ENCODE assay signal across 8 cellular contexts in genomic region chr5:96997265-96997859, GRCh38.
DNase-seq lines count a peak whose midpoint lies in the region; ATAC-seq, FAIRE-seq and TF ChIP-seq lines count a peak whose summit lies in the region.

No MANE protein-coding gene starts in this region.

- no peak overlapping the region for H3K4me3 Mint-ChIP-seq in natural killer cell
- H3K4me3 Mint-ChIP-seq in natural killer cell treated with Interleukin-12 subunit alpha and Interleukin-12 subunit beta and Interleukin-15 and Interleukin-18, amount 100 ng/mL, for 72 hours = no peak overlapping the region

- peaks cover 12% of the 10 kb centered on the region for H3K36me3 Mint-ChIP-seq in natural killer cell
- peaks cover 32% of the 10 kb centered on the region for H3K36me3 Mint-ChIP-seq in natural killer cell treated with Interleukin-12 subunit alpha and Interleukin-12 subunit beta and Interleukin-15 and Interleukin-18, amount 100 ng/mL, for 72 hours

- ATAC-seq in natural killer cell (peak; percentile 74 to 92 (median 88)), GM21786 (IDR thresholded peaks at IDR 0.05; ENCODE audit: unreplicated experiment) (peak; percentile 81)
- no peak for ATAC-seq in natural killer cell treated with Interleukin-12 subunit alpha and Interleukin-12 subunit beta and Interleukin-15 and Interleukin-18, amount 100 ng/mL, for 72 hours

- H3K4me3 ChIP-seq in kidney (ENCODE audit: low read length in 2 of 2) = no peak overlapping the region

- H3K4me1 ChIP-seq in kidney (ENCODE audit: control insufficient read depth in 1 of 2, insufficient read depth in 1 of 2, low read depth in 1 of 2, low read length in 2 of 2) = no peaks in the 10 kb centered on the region

- peaks cover 0 to 4% of the 10 kb centered on the region in 2 donors for H3K36me3 ChIP-seq in kidney (ENCODE audit: control insufficient read depth in 1 of 2, insufficient read depth in 2 of 2, low read length in 2 of 2)

- no peaks in the 10 kb centered on the region for H3K9me3 Mint-ChIP-seq in natural killer cell
- no peaks in the 10 kb centered on the region for H3K9me3 Mint-ChIP-seq in natural killer cell treated with Interleukin-12 subunit alpha and Interleukin-12 subunit beta and Interleukin-15 and Interleukin-18, amount 100 ng/mL, for 72 hours

- peak; percentile 54 for TF ChIP-seq CTCF in natural killer cell (IDR thresholded peaks at IDR 0.05)
- TF ChIP-seq CTCF in kidney (IDR thresholded peaks at IDR 0.05; ENCODE audit: borderline replicate concordance, extremely low read depth, insufficient read depth) = peak; percentile 41

- intact Hi-C loops in natural killer cell (cut with micrococcal nuclease) (no loop called here), kidney (cut with DNase I) (no loop called here)

- no peaks in the 10 kb centered on the region for H3K27me3 Mint-ChIP-seq in natural killer cell (ENCODE audit: low read depth in 2 of 2)
- H3K27me3 Mint-ChIP-seq in natural killer cell treated with Interleukin-12 subunit alpha and Interleukin-12 subunit beta and Interleukin-15 and Interleukin-18, amount 100 ng/mL, for 72 hours = no peaks in the 10 kb centered on the region

- peaks cover 27 to 39% of the 10 kb centered on the region in 2 donors for H3K4me1 Mint-ChIP-seq in natural killer cell
- H3K4me1 Mint-ChIP-seq in natural killer cell treated with Interleukin-12 subunit alpha and Interleukin-12 subunit beta and Interleukin-15 and Interleukin-18, amount 100 ng/mL, for 72 hours (ENCODE audit: low read depth in 2 of 2) = peaks cover 38 to 46% of the 10 kb centered on the region in 2 donors

- peak; percentile 6 for FAIRE-seq in kidney (lab: Jason Lieb, UNC)

- DNase-seq in natural killer cell (no peak), NCI-H1694 treated with DMSO at 0.1 percent for 48 hours (lab: John Stamatoyannopoulos, UW) (peak; percentile 55), amniotic epithelial cell (ENCODE audit: low read depth) (peak; percentile 66), kidney (no peak), NCI-H1048 (lab: John Stamatoyannopoulos, UW) (no peak), COLO668 (lab: John Stamatoyannopoulos, UW; ENCODE audit: unreplicated experiment) (no peak)
- DNase-seq in natural killer cell treated with Interleukin-12 subunit alpha and Interleukin-12 subunit beta and Interleukin-15 and Interleukin-18, amount 100 ng/mL, for 72 hours (ENCODE audit: low spot score) = no peak

- no peak overlapping the region for H3K27ac ChIP-seq in kidney (ENCODE audit: low read depth in 2 of 2, low read length in 2 of 2)

- no peak overlapping the region for H3K9ac ChIP-seq in kidney (ENCODE audit: low read length in 2 of 2)

- peak overlapping the region in 1 of 2 donors; percentile 6 for H3K27ac Mint-ChIP-seq in natural killer cell
- H3K27ac Mint-ChIP-seq in natural killer cell treated with Interleukin-12 subunit alpha and Interleukin-12 subunit beta and Interleukin-15 and Interleukin-18, amount 100 ng/mL, for 72 hours = no peak overlapping the region

- no peaks in the 10 kb centered on the region for H3K9me3 ChIP-seq in kidney (ENCODE audit: control insufficient read depth in 1 of 2, low read length in 2 of 2)

Comparison
In these comparisons a context has a peak if more than half of its experiments do, and no peak if none do; other contexts are left out.
1. ATAC-seq: peak in natural killer cell (3 of 3) and GM21786 (single experiment); none in natural killer cell treated with Interleukin-12 subunit alpha and Interleukin-12 subunit beta and Interleukin-15 and Interleukin-18, amount 100 ng/mL, for 72 hours (0 of 2).
2. DNase-seq: peak in NCI-H1694 treated with DMSO at 0.1 percent for 48 hours (single experiment) and amniotic epithelial cell (single experiment); none in natural killer cell (single experiment), natural killer cell treated with Interleukin-12 subunit alpha and Interleukin-12 subunit beta and Interleukin-15 and Interleukin-18, amount 100 ng/mL, for 72 hours (single experiment), kidney (single experiment), NCI-H1048 (single experiment) and COLO668 (single experiment).